Comparison of ENCODE assay signal across 13 cellular contexts in the genomic region with DNA sequence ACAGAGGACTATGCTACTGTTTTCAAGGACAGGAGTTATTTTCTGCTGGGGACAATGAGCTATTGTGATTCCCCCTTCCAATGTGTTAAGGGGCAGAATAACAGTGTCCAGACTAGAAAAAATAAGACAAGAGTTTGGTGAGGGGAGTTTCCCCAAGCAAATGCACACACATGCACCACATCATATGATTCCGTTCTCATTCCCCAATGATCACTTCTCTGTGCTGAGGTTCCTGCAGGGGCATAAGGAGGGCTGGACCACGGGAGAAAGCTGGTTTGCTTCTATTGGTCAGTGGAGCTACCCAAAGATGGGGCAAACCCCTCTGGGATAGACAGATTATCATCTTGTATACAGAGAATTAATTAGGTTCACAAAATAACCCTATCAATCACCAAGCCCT.
DNase-seq lines count a peak whose midpoint lies in the region; ATAC-seq and TF ChIP-seq lines count a peak whose summit lies in the region.
"Had no signal": no experiment of that assay in that cellular context is flagged by ENCODE, and none has a peak within 500 bp of the region (broad histone marks: within the 10 kb centered on the region; RNA-seq: fewer than 3 reads in every experiment).

No MANE protein-coding gene starts in this region.

- TF ChIP-seq CTCF in progenitor cell of endocrine pancreas (IDR thresholded peaks at IDR 0.05; ENCODE audit: unreplicated experiment) = no peak
- TF ChIP-seq CTCF in HFFc6 (IDR thresholded peaks at IDR 0.05) = no peak

- H3K4me3 Mint-ChIP-seq in progenitor cell of endocrine pancreas (ENCODE audit: low read depth) (no peak overlapping the region), HFFc6 (no peak overlapping the region)
- H3K4me3 Mint-ChIP-seq: effector memory CD8-positive, alpha-beta T cell had no signal

- H3K27me3 Mint-ChIP-seq in progenitor cell of endocrine pancreas = no peaks in the 10 kb centered on the region
- H3K27me3 Mint-ChIP-seq in HFFc6 (ENCODE audit: insufficient read depth) = no peaks in the 10 kb centered on the region; the same call in none of the 2 replicates
- H3K27me3 Mint-ChIP-seq: effector memory CD8-positive, alpha-beta T cell had no signal

- DNase-seq in Ammon's horn (ENCODE audit: low spot score) (peak; percentile 57), NCI-H69 (lab: John Stamatoyannopoulos, UW) (peak; percentile 44), globus pallidus (ENCODE audit: low spot score) (peak; percentile 84), progenitor cell of endocrine pancreas (ENCODE audit: low spot score, unreplicated experiment) (no peak), KG1 (lab: John Stamatoyannopoulos, UW) (no peak), HFFc6 (no peak)
- DNase-seq: activated CD4-positive, CD25-positive, alpha-beta regulatory T cell; activated T-cell treated with anti-CD3 and anti-CD28 coated beads, Interleukin-2, amount 50 U/mL, for 48 hours; DMS79 treated with DMSO at 0.1 percent for 48 hours; effector memory CD8-positive, alpha-beta T cell; occipital lobe had no signal

- peaks cover 44% of the 10 kb centered on the region for H3K4me1 Mint-ChIP-seq in progenitor cell of endocrine pancreas (ENCODE audit: low read depth)
- H3K4me1 Mint-ChIP-seq in HFFc6 (ENCODE audit: low read depth) = peaks cover 49% of the 10 kb centered on the region

- no peak for ATAC-seq in GM21786 (IDR thresholded peaks at IDR 0.05; ENCODE audit: unreplicated experiment)
- ATAC-seq in HG03095 (IDR thresholded peaks at IDR 0.05; ENCODE audit: unreplicated experiment) = no peak

- peak overlapping the region; percentile 49 for H3K27ac Mint-ChIP-seq in progenitor cell of endocrine pancreas
- no peak overlapping the region for H3K27ac Mint-ChIP-seq in HFFc6

- H3K9me3 Mint-ChIP-seq in progenitor cell of endocrine pancreas (ENCODE audit: low read depth) = no peaks in the 10 kb centered on the region
- no peaks in the 10 kb centered on the region for H3K9me3 Mint-ChIP-seq in HFFc6
- H3K9me3 Mint-ChIP-seq: effector memory CD8-positive, alpha-beta T cell had no signal

- H3K36me3 Mint-ChIP-seq in progenitor cell of endocrine pancreas (ENCODE audit: insufficient read depth) (peaks cover 18% of the 10 kb centered on the region), HFFc6 (ENCODE audit: low read depth) (peaks cover 12% of the 10 kb centered on the region)

Comparison
In these comparisons a context has a peak if more than half of its experiments do, and no peak if none do; other contexts are left out.
1. DNase-seq: peak in Ammon's horn (single experiment), NCI-H69 (single experiment) and globus pallidus (single experiment); none in progenitor cell of endocrine pancreas (single experiment), KG1 (single experiment) and HFFc6 (single experiment).